ENCODE assay signal across 16 cellular contexts in the genomic region with DNA sequence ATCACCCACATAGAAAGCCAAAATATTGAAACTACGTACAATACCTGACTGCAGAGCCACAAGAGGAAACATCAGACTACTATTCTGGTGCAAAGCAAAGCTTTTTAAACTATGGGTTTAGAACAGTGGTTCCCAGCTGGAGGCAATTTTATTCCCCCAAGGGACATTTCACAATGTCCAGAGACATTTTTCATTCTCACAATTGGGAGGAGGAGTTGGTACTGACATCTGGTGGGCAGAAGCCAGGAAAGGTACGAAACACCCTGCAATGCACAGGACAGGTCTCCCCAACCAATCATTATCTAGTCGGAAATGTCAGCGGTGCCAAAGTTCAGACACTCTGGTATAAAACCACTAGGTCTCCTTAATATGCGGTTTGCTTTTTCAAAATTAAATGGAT.
"Had no signal": no experiment of that assay in that cellular context is flagged by ENCODE, and none has a peak within 500 bp of the region (broad histone marks: within the 10 kb centered on the region; RNA-seq: fewer than 3 reads in every experiment).

No MANE protein-coding gene starts in this region.

- H3K79me2 ChIP-seq: parathyroid adenoma had no signal

- H3K36me3 ChIP-seq: adrenal gland, colonic mucosa, left ventricle myocardium inferior had no signal

- H2AFZ ChIP-seq: parathyroid adenoma had no signal

- H3K9ac ChIP-seq: parathyroid adenoma had no signal

- ATAC-seq: activated CD8-positive, alpha-beta T cell treated with anti-CD3 and anti-CD28 coated beads for 36 hours; activated T-cell treated with anti-CD3 and anti-CD28 coated beads, Interleukin-2, amount 50 U/mL, for 4 hours; mucosa of descending colon; naive thymus-derived CD4-positive, alpha-beta T cell had no signal

- H3K9me3 ChIP-seq: adrenal gland, colonic mucosa, left ventricle myocardium inferior, mucosa of descending colon had no signal

- DNase-seq: activated B cell treated with CpG ODN at 0.5 μM for 24 hours; activated CD4-positive, alpha-beta T cell treated with anti-CD3 and anti-CD28 coated beads for 48 hours; activated CD8-positive, alpha-beta T cell treated with anti-CD3 and anti-CD28 coated beads for 36 hours; activated effector memory CD4-positive, alpha-beta T cell treated with Interleukin-2 at 50 U/mL for 16 hours; activated naive CD4-positive, alpha-beta T cell treated with anti-CD3 and anti-CD28 coated beads, Interleukin-2, amount 50 U/mL, for 16 hours; activated T-cell treated with anti-CD3 and anti-CD28 coated beads, Interleukin-2, amount 50 U/mL, for 4 hours; adrenal gland; colonic mucosa; hippocampal formation; kidney; left ventricle myocardium inferior; mucosa of descending colon; naive thymus-derived CD4-positive, alpha-beta T cell; stimulated activated CD4-positive, alpha-beta T cell treated with anti-CD3 and anti-CD28 coated beads, Interleukin-12 subunit alpha, Interleukin-12 subunit beta, amount 100 ng/mL, for 4 hours; stimulated activated CD4-positive, alpha-beta T cell treated with anti-CD3 and anti-CD28 coated beads, Interleukin-2, amount 100 ng/mL, for 24 hours had no signal

- H3K27me3 ChIP-seq: adrenal gland, colonic mucosa had no signal

- H3K27ac ChIP-seq: adrenal gland, colonic mucosa, left ventricle myocardium inferior, parathyroid adenoma had no signal

- H3K4me3 ChIP-seq: adrenal gland, colonic mucosa, left ventricle myocardium inferior, mucosa of descending colon had no signal

- H3K4me1 ChIP-seq: colonic mucosa, parathyroid adenoma had no signal
